In genomic region chr2:68871159-68871764, GRCh38 we compare ENCODE assay signal across 20 cellular contexts. TPM values are rescaled to one million over a fixed set of nuclear protein-coding genes. Genes with fewer than 3 reads are reported as not detected.
"Had no signal": no experiment of that assay in that cellular context is flagged by ENCODE, and none has a peak within 500 bp of the region (broad histone marks: within the 10 kb centered on the region; RNA-seq: fewer than 3 reads in every experiment).

TSS of gene BMP10 (minus strand) at chr2:68871397. CDS start at chr2:68871358, 39 bp downstream.

- H3K36me3 Mint-ChIP-seq: activated naive CD4-positive, alpha-beta T cell treated with anti-CD3 and anti-CD28 coated beads, Interleukin-2, amount 50 U/mL, for 72 hours; natural killer cell had no signal

- H3K27ac Mint-ChIP-seq: activated naive CD4-positive, alpha-beta T cell treated with anti-CD3 and anti-CD28 coated beads, Interleukin-2, amount 50 U/mL, for 72 hours; endodermal cell; natural killer cell had no signal

- DNase-seq: activated CD4-positive, alpha-beta T cell treated with anti-CD3 and anti-CD28 coated beads for 1 hour; activated CD8-positive, alpha-beta memory T cell treated with anti-CD3 and anti-CD28 coated beads for 24 hours; activated gamma-delta T cell treated with Interleukin-2 at 50 U/mL for 16 hours; central memory CD4-positive, alpha-beta T cell; endodermal cell; natural killer cell; stimulated activated CD4-positive, alpha-beta T cell treated with anti-CD3 and anti-CD28 coated beads, Interleukin-4, amount 100 ng/mL, for 1 hour; stimulated activated naive CD8-positive, alpha-beta T cell treated with anti-CD3 and anti-CD28 coated beads, Interleukin-15, Interleukin-2, amounts not matched to agents 100 U/mL and 50 U/mL, for 24 hours; T-helper 2 cell; testis; trophoblast cell had no signal

- H3K4me1 Mint-ChIP-seq: natural killer cell had no signal

- H3K27me3 ChIP-seq: breast epithelium, esophagus muscularis mucosa, right atrium auricular region, testis had no signal

- H3K36me3 ChIP-seq: breast epithelium, esophagus muscularis mucosa, right atrium auricular region had no signal

- H3K4me3 ChIP-seq: breast epithelium, esophagus muscularis mucosa, right atrium auricular region, testis had no signal

- H3K4me3 Mint-ChIP-seq: endodermal cell, natural killer cell had no signal

- H3K27ac ChIP-seq: breast epithelium, esophagus muscularis mucosa, right atrium auricular region, testis had no signal

- H3K9me3 ChIP-seq: breast epithelium, esophagus muscularis mucosa, right atrium auricular region, testis had no signal

- H3K4me1 ChIP-seq: breast epithelium, esophagus muscularis mucosa, right atrium auricular region, testis had no signal

- H3K9me3 Mint-ChIP-seq: activated naive CD4-positive, alpha-beta T cell treated with anti-CD3 and anti-CD28 coated beads, Interleukin-2, amount 50 U/mL, for 72 hours; endodermal cell; natural killer cell had no signal

- ATAC-seq: activated naive CD4-positive, alpha-beta T cell treated with anti-CD3 and anti-CD28 coated beads, Interleukin-2, amount 50 U/mL, for 72 hours; natural killer cell; SK-N-SH treated with all-trans-retinoic acid at 6 μM for 48 hours; stimulated activated naive CD8-positive, alpha-beta T cell treated with anti-CD3 and anti-CD28 coated beads, Interleukin-15, Interleukin-2, amounts not matched to agents 100 U/mL and 50 U/mL, for 24 hours had no signal

RNA-seq across cellular contexts. Expression of gene BMP10, which starts in this region (rescaled TPM):
- total RNA-seq: activated naive CD4-positive, alpha-beta T cell treated with anti-CD3 and anti-CD28 coated beads, Interleukin-2, amount 50 U/mL, for 72 hours; breast epithelium; endodermal cell; esophagus muscularis mucosa; frontal cortex; mononuclear cell; natural killer cell; omental fat pad; pulmonary artery endothelial cell; testis had no signal
